8 cellular contexts compared by ENCODE assay signal in genomic region chr12:47818382-47818700, GRCh38. TPM values are rescaled to one million over a fixed set of nuclear protein-coding genes. Genes with fewer than 3 reads are reported as not detected.
DNase-seq lines count a peak whose midpoint lies in the region; ATAC-seq, FAIRE-seq and TF ChIP-seq lines count a peak whose summit lies in the region.

No MANE protein-coding gene starts in this region.

- no peaks in the 10 kb centered on the region for H3K9me3 ChIP-seq in A673 (ENCODE audit: low read depth, low read length, poor library complexity, severe bottlenecking)
- H3K9me3 ChIP-seq in KOPT-K1 (ENCODE audit: insufficient read depth, low read length, poor library complexity, severe bottlenecking) = no peaks in the 10 kb centered on the region
- no peaks in the 10 kb centered on the region for H3K9me3 ChIP-seq in muscle layer of duodenum (ENCODE audit: control insufficient read depth in 1 of 2, low read length in 2 of 2)

- DNase-seq in A673 (ENCODE audit: low spot score) (no peak), caudate nucleus (lab: John Stamatoyannopoulos, UW) (peak in 1 of 61 donors; percentile 27), H54 (ENCODE audit: insufficient read length, low spot score) (no peak)
- DNase-seq in activated effector memory CD4-positive, alpha-beta T cell treated with anti-CD3 and anti-CD28 coated beads, Interleukin-2, amount 50 U/mL, for 16 hours = no peak

- CTCF ChIA-PET in A673 (lab: Charles Lee) = interaction anchor here (0.8 kb wide), 1 partner anchor 19 kb away, joined by 3 read pairs; no protein-coding TSS in a partner anchor

- H3K36me3 ChIP-seq in A673 (ENCODE audit: insufficient read depth, low read length, poor library complexity, severe bottlenecking) (no peaks in the 10 kb centered on the region), KOPT-K1 (ENCODE audit: insufficient read depth, low read length) (peaks cover 15% of the 10 kb centered on the region; the same call in 1 of the 2 replicates), muscle layer of duodenum (ENCODE audit: control insufficient read depth in 1 of 2, insufficient read depth in 2 of 2, low read length in 2 of 2) (peaks cover 3 to 11% of the 10 kb centered on the region in 2 donors)

- ATAC-seq in GM18907 (IDR thresholded peaks at IDR 0.05; ENCODE audit: unreplicated experiment) = no peak
- ATAC-seq in HG03175 (IDR thresholded peaks at IDR 0.05; ENCODE audit: unreplicated experiment) = no peak

- no peak for TF ChIP-seq CTCF in A673 (conservative IDR thresholded peaks at IDR 0.05; ENCODE audit: low read depth, low read length)

- POLR2A ChIA-PET in A673 (lab: Charles Lee; ENCODE audit: low non-redundant PET) = interaction anchor here (0.6 kb wide), 1 partner anchor 49 kb away, joined by 3 read pairs; no protein-coding TSS in a partner anchor

- TF ChIP-seq POLR2A in H54 (IDR thresholded peaks at IDR 0.05; ENCODE audit: low read depth, low read length) = no peak

- FAIRE-seq in H54 (lab: Jason Lieb, UNC) = no peak

- H3K27ac ChIP-seq in A673 (ENCODE audit: low read depth, low read length, poor library complexity, severe bottlenecking) (peak overlapping the region; percentile 76), KOPT-K1 (ENCODE audit: low read depth, low read length, poor library complexity, severe bottlenecking) (peak overlapping the region; percentile 93), caudate nucleus (ENCODE audit: low read depth, low read length) (peak overlapping the region; percentile 88), muscle layer of duodenum (ENCODE audit: low read length) (peak overlapping the region; percentile 92)

- H3K27me3 ChIP-seq in A673 (replicated peaks; ENCODE audit: insufficient read depth, low read depth, low read length, poor library complexity) (no peaks in the 10 kb centered on the region), muscle layer of duodenum (ENCODE audit: low read depth, low read length) (no peaks in the 10 kb centered on the region)

- H3K4me1 ChIP-seq in A673 (ENCODE audit: insufficient read depth, low read length, poor library complexity, severe bottlenecking) (peaks cover 53% of the 10 kb centered on the region), muscle layer of duodenum (ENCODE audit: control insufficient read depth in 1 of 2, insufficient read depth in 2 of 2, low read length in 2 of 2) (peaks cover 46 to 61% of the 10 kb centered on the region in 2 donors)

- intact Hi-C loops in A673 (cut with micrococcal nuclease; ENCODE audit: unreplicated experiment) = no loop called here

- no TSS peak for BruUV-seq in A673 (replicated peaks; lab: Mats Ljungman, UMichigan)

- H3K4me3 ChIP-seq in A673 (ENCODE audit: low read depth, low read length, poor library complexity, severe bottlenecking) (peak overlapping the region; percentile 70), muscle layer of duodenum (ENCODE audit: low read depth in 1 of 2, low read length in 2 of 2) (peak overlapping the region; percentile 70 to 80)

RNA-seq across cellular contexts. Expression of gene HDAC7, which starts 1.4 kb away (rescaled TPM):
- total RNA-seq in A673 (2021) = 58.9 and 63.0 TPM in 2 replicates

RNA-seq across cellular contexts. Expression of gene SLC48A1, which starts 45.3 kb away (rescaled TPM):
- total RNA-seq in A673 (2021) = 39.3 and 39.8 TPM in 2 replicates

RNA-seq across cellular contexts. Expression of gene RAPGEF3, which starts 59.7 kb away (rescaled TPM):
- 4.3 and 5.7 TPM in 2 replicates for total RNA-seq in A673 (2021)
